21 cellular contexts compared by ENCODE assay signal in genomic region chr15:68480296-68480695, GRCh38. TPM values are rescaled to one million over a fixed set of nuclear protein-coding genes. Genes with fewer than 3 reads are reported as not detected.
A peak's percentile ranks its signal among the peaks of the same experiment; 100 is the strongest.
DNase-seq lines count a peak whose midpoint lies in the region; ATAC-seq, FAIRE-seq and TF ChIP-seq lines count a peak whose summit lies in the region.
"Had no signal": no experiment of that assay in that cellular context is flagged by ENCODE, and none has a peak within 500 bp of the region (broad histone marks: within the 10 kb centered on the region; RNA-seq: fewer than 3 reads in every experiment).

No MANE protein-coding gene starts in this region.

- H3K4me3 ChIP-seq in heart left ventricle (no peak overlapping the region), coronary artery (peak overlapping the region; percentile 14), skeletal muscle satellite cell (ENCODE audit: low read length) (no peak overlapping the region), vagina (no peak overlapping the region)
- H3K4me3 ChIP-seq: MG63, Peyer's patch had no signal

- FAIRE-seq in frontal cortex (lab: Jason Lieb, UNC), result no peak
- FAIRE-seq: GM19239 had no signal

- ATAC-seq in heart left ventricle, result peak in 1 of 4 donors; percentile 16
- no peak for ATAC-seq in Right ventricle myocardium inferior
- ATAC-seq in SK-N-SH treated with all-trans-retinoic acid at 6 μM for 48 hours, result no peak

- H3K4me1 ChIP-seq in heart left ventricle, result peaks cover 0 to 25% (median 6%) of the 10 kb centered on the region in 12 donors
- H3K4me1 ChIP-seq in skeletal muscle satellite cell (ENCODE audit: control insufficient read depth, insufficient read depth, low read length), result peaks cover 35% of the 10 kb centered on the region
- H3K4me1 ChIP-seq in vagina, result peaks cover 33% of the 10 kb centered on the region
- H3K4me1 ChIP-seq: BE2C, Peyer's patch had no signal

- intact Hi-C loops in heart left ventricle (cut with DNase I), result no loop called here
- intact Hi-C loops in Right ventricle myocardium inferior (cut with DNase I), result no loop called here
- intact Hi-C loops in vagina (cut with DNase I), result no loop called here

- TF ChIP-seq POLR2A in heart left ventricle (IDR thresholded peaks at IDR 0.05), result no peak
- TF ChIP-seq POLR2A in vagina (IDR thresholded peaks at IDR 0.05), result no peak

- DNase-seq in heart left ventricle (no peak), Right ventricle myocardium inferior (ENCODE audit: missing footprints) (no peak), coronary artery (ENCODE audit: low spot score) (no peak), vagina (ENCODE audit: extremely low spot score in 2 of 2) (peak in 1 of 2 donors; percentile 87), foreskin melanocyte (no peak), frontal cortex (ENCODE audit: low spot score in 2 of 2) (no peak)
- DNase-seq: BE2C; CD4-positive, alpha-beta T cell; EL; H7; Karpas-422; NCI-H1092; NCI-H146; NCI-H510A treated with DMSO at 0.1 percent for 48 hours; Peyer's patch had no signal

- H3K36me3 ChIP-seq in heart left ventricle (no peaks in the 10 kb centered on the region), skeletal muscle satellite cell (ENCODE audit: insufficient read depth, low read length) (no peaks in the 10 kb centered on the region), vagina (no peaks in the 10 kb centered on the region)
- H3K36me3 ChIP-seq: BE2C, MG63, Peyer's patch had no signal

- no peak overlapping the region for H3K4me2 ChIP-seq in skeletal muscle satellite cell (ENCODE audit: low read length)

- H3K27ac ChIP-seq in heart left ventricle (peak overlapping the region in 8 of 12 donors; percentile 29 to 60 (median 42)), coronary artery (peak overlapping the region; percentile 63 to 89), vagina (peak overlapping the region; percentile 80)
- H3K27ac ChIP-seq: 22Rv1, Peyer's patch had no signal

- peaks cover 0 to 8% (median 0%) of the 10 kb centered on the region in 9 donors for H3K27me3 ChIP-seq in heart left ventricle
- peaks cover 16% of the 10 kb centered on the region for H3K27me3 ChIP-seq in skeletal muscle satellite cell (ENCODE audit: control insufficient read depth, insufficient read depth, low read length)
- H3K27me3 ChIP-seq in vagina, result no peaks in the 10 kb centered on the region
- H3K27me3 ChIP-seq: BE2C, MG63, Peyer's patch had no signal

- 75 to 93% (median 85%) methylated on average over 5 of the region's 5 CpGs for WGBS in heart left ventricle, 4 donors

- peak overlapping the region; percentile 66 for H3K9ac ChIP-seq in skeletal muscle satellite cell (ENCODE audit: low read depth, low read length)

- H3K9me3 ChIP-seq in heart left ventricle (peaks cover 0 to 5% (median 0%) of the 10 kb centered on the region in 12 donors), skeletal muscle satellite cell (replicated peaks; ENCODE audit: low read length) (no peaks in the 10 kb centered on the region), vagina (no peaks in the 10 kb centered on the region)
- H3K9me3 ChIP-seq: BE2C, MG63, Peyer's patch had no signal

- TF ChIP-seq CTCF in heart left ventricle (IDR thresholded peaks at IDR 0.05) (no peak), coronary artery (IDR thresholded peaks at IDR 0.05) (no peak), vagina (IDR thresholded peaks at IDR 0.05) (no peak)

TF ChIP-seq in SK-N-SH treated with all-trans-retinoic acid at 6 μM for 48 hours, 23 proteins besides CTCF, POLR2A, EP300 and RAD21:
- TF ChIP-seq ZNF565 (CRISPR knock-in tag; conservative IDR thresholded peaks at IDR 0.05; ENCODE audit: low read depth) (no peak), SNAI2 (CRISPR knock-in tag; IDR thresholded peaks at IDR 0.05) (no peak), PPARA (CRISPR knock-in tag; IDR thresholded peaks at IDR 0.05; ENCODE audit: borderline replicate concordance) (no peak), ESRRG (CRISPR knock-in tag; IDR thresholded peaks at IDR 0.05) (no peak)

RNA-seq across cellular contexts. Expression of gene ITGA11, which starts 48.3 kb away (rescaled TPM):
- total RNA-seq in heart left ventricle, result 10 to 100 TPM in 6 of 9 donors, 1 to 10 TPM in 3; 7.8 to 35.5 (median 12.8) TPM
- 1 to 10 TPM; 2.1 to 5.9 TPM for polyA plus RNA-seq in heart left ventricle
- 32.6 TPM for total RNA-seq in Right ventricle myocardium inferior
- total RNA-seq in skeletal muscle satellite cell (2012; rRNA removed), result 0.51 and 4.2 TPM in 2 replicates
- total RNA-seq in vagina, result 15.5 TPM
- 2.0 TPM for total RNA-seq in frontal cortex
- total RNA-seq: HT-29 had no signal
